ENCODE assay signal across 10 cellular contexts in the genomic region with DNA sequence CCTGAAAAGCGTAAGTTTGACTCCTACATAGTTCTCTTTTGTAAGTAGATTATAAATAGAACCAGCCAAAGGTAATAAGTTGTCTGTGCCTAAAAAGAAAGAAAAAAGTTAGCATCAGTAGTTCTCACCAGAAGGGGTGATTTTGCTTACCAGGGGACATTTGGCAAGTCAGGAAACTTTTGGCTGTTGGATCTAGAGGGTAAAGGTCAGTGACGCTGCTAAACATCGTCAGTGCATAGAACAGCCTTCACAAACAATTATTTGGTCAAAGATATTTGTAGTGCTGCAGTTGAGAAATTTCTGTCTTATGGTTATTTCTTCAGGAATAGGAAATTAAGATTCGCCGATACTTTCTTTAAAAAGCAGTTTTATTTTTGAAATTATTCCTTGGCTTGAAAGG. TPM values are rescaled to one million over a fixed set of nuclear protein-coding genes. Genes with fewer than 3 reads are reported as not detected.
DNase-seq lines count a peak whose midpoint lies in the region; TF ChIP-seq lines count a peak whose summit lies in the region.
"Had no signal": no experiment of that assay in that cellular context is flagged by ENCODE, and none has a peak within 500 bp of the region (broad histone marks: within the 10 kb centered on the region; RNA-seq: fewer than 3 reads in every experiment).

No MANE protein-coding gene starts in this region.

- H3F3A ChIP-seq in PC-9 (ENCODE audit: insufficient read depth, low read depth) = peaks cover 10% of the 10 kb centered on the region

- H3K27me3 ChIP-seq in PC-9 (ENCODE audit: insufficient read depth, low read depth) = no peaks in the 10 kb centered on the region
- no peaks in the 10 kb centered on the region for H3K27me3 ChIP-seq in subcutaneous abdominal adipose tissue (ENCODE audit: control insufficient read depth in 5 of 5, insufficient read depth in 4 of 5, low read length in 5 of 5)
- no peaks in the 10 kb centered on the region for H3K27me3 ChIP-seq in thyroid gland

- CTCF ChIA-PET in activated CD4-positive, alpha-beta T cell treated with anti-CD3 and anti-CD28 coated beads, Interleukin-2, amount 10 ng/mL, durations not matched to agents 7 days and 5 days (lab: Charles Lee) = no interaction called here
- CTCF ChIA-PET in PC-9 (lab: Charles Lee) = no interaction called here

- H3K9me3 Mint-ChIP-seq in activated CD4-positive, alpha-beta T cell treated with anti-CD3 and anti-CD28 coated beads, Interleukin-2, amount 10 ng/mL, durations not matched to agents 7 days and 5 days = no peaks in the 10 kb centered on the region

- WGBS in thyroid gland, 2 donors = 79% methylated on average over 5 of the region's 5 CpGs

- POLR2A ChIA-PET in activated CD4-positive, alpha-beta T cell treated with anti-CD3 and anti-CD28 coated beads, Interleukin-2, amount 10 ng/mL, durations not matched to agents 7 days and 5 days (lab: Charles Lee) = no interaction called here
- POLR2A ChIA-PET in PC-9 (lab: Charles Lee; ENCODE audit: unreplicated experiment) = interaction anchor here (0.6 kb wide), 1 partner anchor 626 kb away, joined by 9 read pairs; no protein-coding TSS in a partner anchor

- H3K9me3 ChIP-seq in PC-9 (ENCODE audit: insufficient read depth, low read depth) = no peaks in the 10 kb centered on the region
- H3K9me3 ChIP-seq in subcutaneous abdominal adipose tissue (ENCODE audit: control insufficient read depth in 5 of 5, low read length in 5 of 5) = no peaks in the 10 kb centered on the region
- H3K9me3 ChIP-seq in thyroid gland = no peaks in the 10 kb centered on the region

- peaks cover 26% of the 10 kb centered on the region for H3K4me1 Mint-ChIP-seq in activated CD4-positive, alpha-beta T cell treated with anti-CD3 and anti-CD28 coated beads, Interleukin-2, amount 10 ng/mL, durations not matched to agents 7 days and 5 days

- no peak for DNase-seq in activated CD4-positive, alpha-beta T cell treated with anti-CD3 and anti-CD28 coated beads, Interleukin-2, amount 10 ng/mL, durations not matched to agents 7 days and 5 days
- DNase-seq in activated CD4-positive, alpha-beta T cell treated with anti-CD3 and anti-CD28 coated beads, Interleukin-2, amount 50 U/mL, for 1 hour = no peak
- DNase-seq in PC-9 (no peak), foreskin fibroblast (no peak), caudate nucleus (lab: John Stamatoyannopoulos, UW) (no peak), thyroid gland (no peak), SIG-M5 (lab: John Stamatoyannopoulos, UW) (no peak)
- DNase-seq: C1 segment of cervical spinal cord, NCI-H2107 had no signal

- peaks cover 83% of the 10 kb centered on the region for H3K79me2 ChIP-seq in PC-9 (ENCODE audit: low read depth)

- no peak overlapping the region for H3K27ac ChIP-seq in PC-9
- peak overlapping the region; percentile 100 for H3K27ac ChIP-seq in subcutaneous abdominal adipose tissue (ENCODE audit: low read depth, low read length)
- no peak overlapping the region for H3K27ac ChIP-seq in caudate nucleus (ENCODE audit: low read depth, low read length)
- peak overlapping the region in 1 of 3 donors; percentile 16 for H3K27ac ChIP-seq in thyroid gland

- H3K4me3 Mint-ChIP-seq in activated CD4-positive, alpha-beta T cell treated with anti-CD3 and anti-CD28 coated beads, Interleukin-2, amount 10 ng/mL, durations not matched to agents 7 days and 5 days = no peak overlapping the region

- peaks cover 3% of the 10 kb centered on the region; the same call in 1 of the 2 replicates for H4K20me1 ChIP-seq in PC-9 (ENCODE audit: insufficient read depth)

- peak overlapping the region; percentile 100 for H3K4me2 ChIP-seq in PC-9

- TF ChIP-seq POLR2A in thyroid gland (IDR thresholded peaks at IDR 0.05) = no peak

- H3K27ac Mint-ChIP-seq in activated CD4-positive, alpha-beta T cell treated with anti-CD3 and anti-CD28 coated beads, Interleukin-2, amount 10 ng/mL, durations not matched to agents 7 days and 5 days = peak overlapping the region; percentile 37

- TF ChIP-seq CTCF in PC-9 (conservative IDR thresholded peaks at IDR 0.05) (no peak), foreskin fibroblast (IDR thresholded peaks at IDR 0.05; ENCODE audit: low read depth, low read length) (no peak), thyroid gland (IDR thresholded peaks at IDR 0.05) (no peak)

- intact Hi-C loops in PC-9 (cut with micrococcal nuclease; ENCODE audit: unreplicated experiment) = loop anchor here (5.0 kb wide), 1 partner anchor 428 kb away; no protein-coding TSS in a partner anchor
- intact Hi-C loops in thyroid gland (cut with DNase I) = loop anchor here (10.0 kb wide), 1 partner anchor 155 kb away; a partner anchor contains a TSS

- no peak overlapping the region for H2AFZ ChIP-seq in PC-9

- H3K4me3 ChIP-seq in PC-9 (peak overlapping the region; percentile 99), foreskin fibroblast (ENCODE audit: low read depth in 1 of 2, low read length in 2 of 2) (peak overlapping the region; percentile 96 to 100), subcutaneous abdominal adipose tissue (ENCODE audit: low read depth in 1 of 5, low read length in 5 of 5) (peak overlapping the region; percentile 23 to 98 (median 55)), thyroid gland (replicated peaks in 1 of 3) (no peak overlapping the region)

- H3K27me3 Mint-ChIP-seq in activated CD4-positive, alpha-beta T cell treated with anti-CD3 and anti-CD28 coated beads, Interleukin-2, amount 10 ng/mL, durations not matched to agents 7 days and 5 days = no peaks in the 10 kb centered on the region

- BruUV-seq in PC-9 (replicated peaks; lab: Mats Ljungman, UMichigan) = no TSS peak

- peak overlapping the region; percentile 10 to 93 (median 44) for H3K9ac ChIP-seq in subcutaneous abdominal adipose tissue (ENCODE audit: low read length in 5 of 5)

- H3K36me3 Mint-ChIP-seq in activated CD4-positive, alpha-beta T cell treated with anti-CD3 and anti-CD28 coated beads, Interleukin-2, amount 10 ng/mL, durations not matched to agents 7 days and 5 days (ENCODE audit: low read depth) = peaks cover 29% of the 10 kb centered on the region

- H3K36me3 ChIP-seq in PC-9 (ENCODE audit: low read depth) = peaks cover 15% of the 10 kb centered on the region
- H3K36me3 ChIP-seq in subcutaneous abdominal adipose tissue (ENCODE audit: control insufficient read depth in 5 of 5, insufficient read depth in 5 of 5, low read length in 5 of 5) = peaks cover 12 to 19% (median 15%) of the 10 kb centered on the region in 5 donors
- H3K36me3 ChIP-seq in thyroid gland = peaks cover 0 to 4% of the 10 kb centered on the region in 2 donors

- no peaks in the 10 kb centered on the region for H3K9me2 ChIP-seq in PC-9 (ENCODE audit: insufficient read depth)

- peaks cover 33% of the 10 kb centered on the region for H3K4me1 ChIP-seq in PC-9 (replicated peaks; ENCODE audit: insufficient read depth)
- peaks cover 3 to 46% (median 41%) of the 10 kb centered on the region in 5 donors for H3K4me1 ChIP-seq in subcutaneous abdominal adipose tissue (ENCODE audit: control insufficient read depth in 5 of 5, insufficient read depth in 5 of 5, low read length in 5 of 5)
- H3K4me1 ChIP-seq in thyroid gland = peaks cover 10 to 23% of the 10 kb centered on the region in 2 donors

RNA-seq across cellular contexts. Expression of a gene that starts 2.0 kb away (rescaled TPM):
- total RNA-seq in activated CD4-positive, alpha-beta T cell treated with anti-CD3 and anti-CD28 coated beads, Interleukin-2, amount 10 ng/mL, durations not matched to agents 7 days and 5 days = 10 to 100 TPM; 18.8 to 19.7 TPM
- 8.9 and 10.7 TPM in 2 replicates for total RNA-seq in PC-9 (2021)
- 10 to 100 TPM; 23.6 to 31.0 (median 27.5) TPM for total RNA-seq in thyroid gland

Comparison
In these comparisons a context has a peak if more than half of its experiments do, and no peak if none do; other contexts are left out.
1. H3K4me3 ChIP-seq: peak in PC-9 (single experiment), foreskin fibroblast (2 of 2) and subcutaneous abdominal adipose tissue (5 of 5); none in thyroid gland (0 of 3).